1 cellular context compared by ENCODE assay signal in the genomic region with DNA sequence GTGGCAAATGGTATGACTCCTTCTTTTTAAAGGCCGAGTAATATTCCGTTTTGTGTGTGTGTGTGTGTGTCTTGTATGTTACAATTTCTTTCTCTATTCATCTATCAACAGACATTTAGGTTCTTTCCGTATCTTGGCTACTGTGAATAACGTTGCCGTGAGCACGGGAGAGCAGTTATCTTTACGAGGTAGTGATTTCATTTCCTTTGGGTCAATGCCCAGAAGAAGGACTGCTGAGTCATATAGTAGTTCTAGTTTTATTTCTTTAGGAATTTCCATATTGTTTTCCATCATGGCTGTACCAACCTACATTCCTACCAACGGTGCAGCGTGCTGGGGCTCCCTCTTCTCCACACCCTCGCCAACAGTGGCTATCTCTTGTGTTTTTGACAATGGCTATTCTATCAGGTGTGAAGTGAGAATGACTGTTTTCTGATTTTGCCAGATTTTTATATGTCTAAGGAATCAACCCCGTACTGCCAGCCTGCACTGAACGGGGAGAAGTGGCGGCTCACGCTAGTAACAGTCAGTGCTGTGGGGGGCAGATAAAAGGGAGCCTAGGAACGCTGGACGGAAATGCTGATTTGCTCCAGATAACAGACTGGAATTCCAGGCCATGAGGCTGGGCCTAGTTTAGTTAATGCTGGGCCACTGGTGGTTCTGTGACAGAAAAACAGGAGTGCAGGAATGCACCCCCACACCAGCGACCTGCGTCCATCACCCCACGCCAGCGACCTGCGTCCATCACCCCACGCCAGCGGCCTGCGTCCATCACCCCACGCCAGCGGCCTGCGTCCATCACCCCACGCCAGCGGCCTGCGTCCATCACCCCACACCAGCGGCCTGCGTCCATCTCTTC.
TF ChIP-seq lines count a peak whose summit lies in the region.

No MANE protein-coding gene starts in this region.

TF ChIP-seq in HEK293, 187 proteins besides CTCF, POLR2A, EP300 and RAD21 (continued from another document and continues in another):
- no peak for TF ChIP-seq ZNF184 (tag by site-specific recombination; IDR thresholded peaks at IDR 0.05)
- peak; percentile 38; the same call in 1 of the 2 replicates for TF ChIP-seq ZBTB21 (tag by site-specific recombination; IDR thresholded peaks at IDR 0.05)
- TF ChIP-seq ZNF10 (tag by site-specific recombination; IDR thresholded peaks at IDR 0.05) = no peak
- no peak for TF ChIP-seq ZNF169 (tag by site-specific recombination; IDR thresholded peaks at IDR 0.05)
- TF ChIP-seq, protein P1, sequence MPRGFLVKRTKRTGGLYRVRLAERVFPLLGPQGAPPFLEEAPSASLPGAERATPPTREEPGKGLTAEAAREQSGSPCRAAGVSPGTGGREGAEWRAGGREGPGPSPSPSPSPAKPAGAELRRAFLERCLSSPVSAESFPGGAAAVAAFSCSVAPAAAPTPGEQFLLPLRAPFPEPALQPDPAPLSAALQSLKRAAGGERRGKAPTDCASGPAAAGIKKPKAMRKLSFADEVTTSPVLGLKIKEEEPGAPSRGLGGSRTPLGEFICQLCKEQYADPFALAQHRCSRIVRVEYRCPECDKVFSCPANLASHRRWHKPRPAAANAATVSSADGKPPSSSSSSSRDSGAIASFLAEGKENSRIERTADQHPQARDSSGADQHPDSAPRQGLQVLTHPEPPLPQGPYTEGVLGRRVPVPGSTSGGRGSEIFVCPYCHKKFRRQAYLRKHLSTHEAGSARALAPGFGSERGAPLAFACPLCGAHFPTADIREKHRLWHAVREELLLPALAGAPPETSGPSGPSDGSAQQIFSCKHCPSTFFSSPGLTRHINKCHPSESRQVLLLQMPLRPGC (tag by site-specific recombination; IDR thresholded peaks at IDR 0.05) = peak; percentile 92
- TF ChIP-seq ZSCAN30 (tag by site-specific recombination; IDR thresholded peaks at IDR 0.05) = peak; percentile 87
- TF ChIP-seq, protein P2, sequence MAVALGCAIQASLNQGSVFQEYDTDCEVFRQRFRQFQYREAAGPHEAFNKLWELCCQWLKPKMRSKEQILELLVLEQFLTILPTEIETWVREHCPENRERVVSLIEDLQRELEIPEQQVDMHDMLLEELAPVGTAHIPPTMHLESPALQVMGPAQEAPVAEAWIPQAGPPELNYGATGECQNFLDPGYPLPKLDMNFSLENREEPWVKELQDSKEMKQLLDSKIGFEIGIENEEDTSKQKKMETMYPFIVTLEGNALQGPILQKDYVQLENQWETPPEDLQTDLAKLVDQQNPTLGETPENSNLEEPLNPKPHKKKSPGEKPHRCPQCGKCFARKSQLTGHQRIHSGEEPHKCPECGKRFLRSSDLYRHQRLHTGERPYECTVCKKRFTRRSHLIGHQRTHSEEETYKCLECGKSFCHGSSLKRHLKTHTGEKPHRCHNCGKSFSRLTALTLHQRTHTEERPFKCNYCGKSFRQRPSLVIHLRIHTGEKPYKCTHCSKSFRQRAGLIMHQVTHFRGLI (tag by site-specific recombination; IDR thresholded peaks at IDR 0.05) = no peak
- peak; percentile 48; the same call in 1 of the 2 replicates for TF ChIP-seq KLF10 (tag by site-specific recombination; IDR thresholded peaks at IDR 0.05)
- no peak for TF ChIP-seq ZNF140 (tag by site-specific recombination; IDR thresholded peaks at IDR 0.05)
- no peak for TF ChIP-seq ZNF560 (tag by site-specific recombination; IDR thresholded peaks at IDR 0.05; ENCODE audit: borderline replicate concordance)
- TF ChIP-seq, protein P3, sequence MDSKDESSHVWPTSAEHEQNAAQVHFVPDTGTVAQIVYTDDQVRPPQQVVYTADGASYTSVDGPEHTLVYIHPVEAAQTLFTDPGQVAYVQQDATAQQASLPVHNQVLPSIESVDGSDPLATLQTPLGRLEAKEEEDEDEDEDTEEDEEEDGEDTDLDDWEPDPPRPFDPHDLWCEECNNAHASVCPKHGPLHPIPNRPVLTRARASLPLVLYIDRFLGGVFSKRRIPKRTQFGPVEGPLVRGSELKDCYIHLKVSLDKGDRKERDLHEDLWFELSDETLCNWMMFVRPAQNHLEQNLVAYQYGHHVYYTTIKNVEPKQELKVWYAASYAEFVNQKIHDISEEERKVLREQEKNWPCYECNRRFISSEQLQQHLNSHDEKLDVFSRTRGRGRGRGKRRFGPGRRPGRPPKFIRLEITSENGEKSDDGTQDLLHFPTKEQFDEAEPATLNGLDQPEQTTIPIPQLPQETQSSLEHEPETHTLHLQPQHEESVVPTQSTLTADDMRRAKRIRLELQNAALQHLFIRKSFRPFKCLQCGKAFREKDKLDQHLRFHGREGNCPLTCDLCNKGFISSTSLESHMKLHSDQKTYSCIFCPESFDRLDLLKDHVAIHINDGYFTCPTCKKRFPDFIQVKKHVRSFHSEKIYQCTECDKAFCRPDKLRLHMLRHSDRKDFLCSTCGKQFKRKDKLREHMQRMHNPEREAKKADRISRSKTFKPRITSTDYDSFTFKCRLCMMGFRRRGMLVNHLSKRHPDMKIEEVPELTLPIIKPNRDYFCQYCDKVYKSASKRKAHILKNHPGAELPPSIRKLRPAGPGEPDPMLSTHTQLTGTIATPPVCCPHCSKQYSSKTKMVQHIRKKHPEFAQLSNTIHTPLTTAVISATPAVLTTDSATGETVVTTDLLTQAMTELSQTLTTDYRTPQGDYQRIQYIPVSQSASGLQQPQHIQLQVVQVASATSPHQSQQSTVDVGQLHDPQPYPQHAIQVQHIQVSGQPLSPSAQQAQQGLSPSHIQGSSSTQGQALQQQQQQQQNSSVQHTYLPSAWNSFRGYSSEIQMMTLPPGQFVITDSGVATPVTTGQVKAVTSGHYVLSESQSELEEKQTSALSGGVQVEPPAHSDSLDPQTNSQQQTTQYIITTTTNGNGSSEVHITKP (tag by site-specific recombination; IDR thresholded peaks at IDR 0.05) = peak; percentile 34; the same call in 1 of the 2 replicates
- TF ChIP-seq YY1 (tag by site-specific recombination; IDR thresholded peaks at IDR 0.05) = peak; percentile 48
- TF ChIP-seq, protein P4, sequence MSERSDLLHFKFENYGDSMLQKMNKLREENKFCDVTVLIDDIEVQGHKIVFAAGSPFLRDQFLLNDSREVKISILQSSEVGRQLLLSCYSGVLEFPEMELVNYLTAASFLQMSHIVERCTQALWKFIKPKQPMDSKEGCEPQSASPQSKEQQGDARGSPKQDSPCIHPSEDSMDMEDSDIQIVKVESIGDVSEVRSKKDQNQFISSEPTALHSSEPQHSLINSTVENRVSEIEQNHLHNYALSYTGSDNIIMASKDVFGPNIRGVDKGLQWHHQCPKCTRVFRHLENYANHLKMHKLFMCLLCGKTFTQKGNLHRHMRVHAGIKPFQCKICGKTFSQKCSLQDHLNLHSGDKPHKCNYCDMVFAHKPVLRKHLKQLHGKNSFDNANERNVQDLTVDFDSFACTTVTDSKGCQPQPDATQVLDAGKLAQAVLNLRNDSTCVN (tag by site-specific recombination; optimal IDR thresholded peaks at IDR 0.05) = peak; percentile 20
- TF ChIP-seq KLF8 (tag by site-specific recombination; IDR thresholded peaks at IDR 0.05) = peak; percentile 34; the same call in 1 of the 2 replicates
- TF ChIP-seq ZBTB8A (tag by site-specific recombination; IDR thresholded peaks at IDR 0.05) = peak; percentile 91
- no peak; the same call in 1 of the 2 replicates for TF ChIP-seq ZNF239 (tag by site-specific recombination; IDR thresholded peaks at IDR 0.05)
- TF ChIP-seq MEIS1 (CRISPR knock-in tag; IDR thresholded peaks at IDR 0.05; ENCODE audit: borderline replicate concordance) = no peak
- no peak for TF ChIP-seq ZNF707 (tag by site-specific recombination; IDR thresholded peaks at IDR 0.05)
- TF ChIP-seq ZNF2 (tag by site-specific recombination; IDR thresholded peaks at IDR 0.05) = peak; percentile 69; the same call in 1 of the 2 replicates
- TF ChIP-seq ZNF514 (tag by site-specific recombination; IDR thresholded peaks at IDR 0.05) = no peak
- peak; percentile 85 for TF ChIP-seq ZNF600 (tag by site-specific recombination; IDR thresholded peaks at IDR 0.05)
- no peak for TF ChIP-seq ZNF48 (tag by site-specific recombination; IDR thresholded peaks at IDR 0.05)
- TF ChIP-seq, protein P5, sequence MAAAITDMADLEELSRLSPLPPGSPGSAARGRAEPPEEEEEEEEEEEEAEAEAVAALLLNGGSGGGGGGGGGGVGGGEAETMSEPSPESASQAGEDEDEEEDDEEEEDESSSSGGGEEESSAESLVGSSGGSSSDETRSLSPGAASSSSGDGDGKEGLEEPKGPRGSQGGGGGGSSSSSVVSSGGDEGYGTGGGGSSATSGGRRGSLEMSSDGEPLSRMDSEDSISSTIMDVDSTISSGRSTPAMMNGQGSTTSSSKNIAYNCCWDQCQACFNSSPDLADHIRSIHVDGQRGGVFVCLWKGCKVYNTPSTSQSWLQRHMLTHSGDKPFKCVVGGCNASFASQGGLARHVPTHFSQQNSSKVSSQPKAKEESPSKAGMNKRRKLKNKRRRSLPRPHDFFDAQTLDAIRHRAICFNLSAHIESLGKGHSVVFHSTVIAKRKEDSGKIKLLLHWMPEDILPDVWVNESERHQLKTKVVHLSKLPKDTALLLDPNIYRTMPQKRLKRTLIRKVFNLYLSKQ (tag by site-specific recombination; IDR thresholded peaks at IDR 0.05; ENCODE audit: borderline replicate concordance) = no peak
- TF ChIP-seq, protein P6, sequence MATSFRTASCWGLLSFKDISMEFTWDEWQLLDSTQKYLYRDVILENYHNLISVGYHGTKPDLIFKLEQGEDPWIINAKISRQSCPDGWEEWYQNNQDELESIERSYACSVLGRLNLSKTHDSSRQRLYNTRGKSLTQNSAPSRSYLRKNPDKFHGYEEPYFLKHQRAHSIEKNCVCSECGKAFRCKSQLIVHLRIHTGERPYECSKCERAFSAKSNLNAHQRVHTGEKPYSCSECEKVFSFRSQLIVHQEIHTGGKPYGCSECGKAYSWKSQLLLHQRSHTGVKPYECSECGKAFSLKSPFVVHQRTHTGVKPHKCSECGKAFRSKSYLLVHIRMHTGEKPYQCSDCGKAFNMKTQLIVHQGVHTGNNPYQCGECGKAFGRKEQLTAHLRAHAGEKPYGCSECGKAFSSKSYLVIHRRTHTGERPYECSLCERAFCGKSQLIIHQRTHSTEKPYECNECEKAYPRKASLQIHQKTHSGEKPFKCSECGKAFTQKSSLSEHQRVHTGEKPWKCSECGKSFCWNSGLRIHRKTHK (tag by site-specific recombination; IDR thresholded peaks at IDR 0.05) = no peak
- TF ChIP-seq BCL11A (tag by site-specific recombination; IDR thresholded peaks at IDR 0.05; ENCODE audit: low read depth) = peak; percentile 30; the same call in 1 of the 2 replicates
- TF ChIP-seq ZNF549 (tag by site-specific recombination; IDR thresholded peaks at IDR 0.05) = no peak
- TF ChIP-seq ZIC2 (tag by site-specific recombination; IDR thresholded peaks at IDR 0.05) = no peak
- TF ChIP-seq ZNF37A (tag by site-specific recombination; IDR thresholded peaks at IDR 0.05) = no peak
- TF ChIP-seq ZNF138 (tag by site-specific recombination; IDR thresholded peaks at IDR 0.05; ENCODE audit: borderline replicate concordance) = no peak
- TF ChIP-seq IKZF3 (tag by site-specific recombination; IDR thresholded peaks at IDR 0.05) = peak; percentile 94
- TF ChIP-seq WT1 (tag by site-specific recombination; IDR thresholded peaks at IDR 0.05) = no peak
- TF ChIP-seq ZBTB7A (tag by site-specific recombination; IDR thresholded peaks at IDR 0.05; ENCODE audit: low read depth) = no peak
- no peak for TF ChIP-seq ZNF585B (tag by site-specific recombination; IDR thresholded peaks at IDR 0.05)
- TF ChIP-seq ZNF530 (tag by site-specific recombination; IDR thresholded peaks at IDR 0.05; ENCODE audit: low read depth) = no peak
- TF ChIP-seq ZNF214 (tag by site-specific recombination; IDR thresholded peaks at IDR 0.05; ENCODE audit: borderline replicate concordance) = no peak
- TF ChIP-seq, protein P7, sequence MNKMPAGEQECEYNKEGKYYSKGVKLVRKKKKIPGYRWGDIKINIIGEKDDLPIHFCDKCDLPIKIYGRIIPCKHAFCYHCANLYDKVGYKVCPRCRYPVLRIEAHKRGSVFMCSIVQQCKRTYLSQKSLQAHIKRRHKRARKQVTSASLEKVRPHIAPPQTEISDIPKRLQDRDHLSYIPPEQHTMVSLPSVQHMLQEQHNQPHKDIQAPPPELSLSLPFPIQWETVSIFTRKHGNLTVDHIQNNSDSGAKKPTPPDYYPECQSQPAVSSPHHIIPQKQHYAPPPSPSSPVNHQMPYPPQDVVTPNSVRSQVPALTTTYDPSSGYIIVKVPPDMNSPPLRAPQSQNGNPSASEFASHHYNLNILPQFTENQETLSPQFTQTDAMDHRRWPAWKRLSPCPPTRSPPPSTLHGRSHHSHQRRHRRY (tag by site-specific recombination; IDR thresholded peaks at IDR 0.05) = no peak
- TF ChIP-seq KLF9 (tag by site-specific recombination; IDR thresholded peaks at IDR 0.05; ENCODE audit: low read depth) = no peak
- TF ChIP-seq BCL11B (tag by site-specific recombination; IDR thresholded peaks at IDR 0.05; ENCODE audit: low read depth) = peak; percentile 86; the same call in 1 of the 2 replicates
- TF ChIP-seq, protein P8, sequence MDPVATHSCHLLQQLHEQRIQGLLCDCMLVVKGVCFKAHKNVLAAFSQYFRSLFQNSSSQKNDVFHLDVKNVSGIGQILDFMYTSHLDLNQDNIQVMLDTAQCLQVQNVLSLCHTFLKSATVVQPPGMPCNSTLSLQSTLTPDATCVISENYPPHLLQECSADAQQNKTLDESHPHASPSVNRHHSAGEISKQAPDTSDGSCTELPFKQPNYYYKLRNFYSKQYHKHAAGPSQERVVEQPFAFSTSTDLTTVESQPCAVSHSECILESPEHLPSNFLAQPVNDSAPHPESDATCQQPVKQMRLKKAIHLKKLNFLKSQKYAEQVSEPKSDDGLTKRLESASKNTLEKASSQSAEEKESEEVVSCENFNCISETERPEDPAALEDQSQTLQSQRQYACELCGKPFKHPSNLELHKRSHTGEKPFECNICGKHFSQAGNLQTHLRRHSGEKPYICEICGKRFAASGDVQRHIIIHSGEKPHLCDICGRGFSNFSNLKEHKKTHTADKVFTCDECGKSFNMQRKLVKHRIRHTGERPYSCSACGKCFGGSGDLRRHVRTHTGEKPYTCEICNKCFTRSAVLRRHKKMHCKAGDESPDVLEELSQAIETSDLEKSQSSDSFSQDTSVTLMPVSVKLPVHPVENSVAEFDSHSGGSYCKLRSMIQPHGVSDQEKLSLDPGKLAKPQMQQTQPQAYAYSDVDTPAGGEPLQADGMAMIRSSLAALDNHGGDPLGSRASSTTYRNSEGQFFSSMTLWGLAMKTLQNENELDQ (tag by site-specific recombination; IDR thresholded peaks at IDR 0.05; ENCODE audit: low read depth) = no peak
